Comparison of ENCODE assay signal across 8 cellular contexts in the genomic region with DNA sequence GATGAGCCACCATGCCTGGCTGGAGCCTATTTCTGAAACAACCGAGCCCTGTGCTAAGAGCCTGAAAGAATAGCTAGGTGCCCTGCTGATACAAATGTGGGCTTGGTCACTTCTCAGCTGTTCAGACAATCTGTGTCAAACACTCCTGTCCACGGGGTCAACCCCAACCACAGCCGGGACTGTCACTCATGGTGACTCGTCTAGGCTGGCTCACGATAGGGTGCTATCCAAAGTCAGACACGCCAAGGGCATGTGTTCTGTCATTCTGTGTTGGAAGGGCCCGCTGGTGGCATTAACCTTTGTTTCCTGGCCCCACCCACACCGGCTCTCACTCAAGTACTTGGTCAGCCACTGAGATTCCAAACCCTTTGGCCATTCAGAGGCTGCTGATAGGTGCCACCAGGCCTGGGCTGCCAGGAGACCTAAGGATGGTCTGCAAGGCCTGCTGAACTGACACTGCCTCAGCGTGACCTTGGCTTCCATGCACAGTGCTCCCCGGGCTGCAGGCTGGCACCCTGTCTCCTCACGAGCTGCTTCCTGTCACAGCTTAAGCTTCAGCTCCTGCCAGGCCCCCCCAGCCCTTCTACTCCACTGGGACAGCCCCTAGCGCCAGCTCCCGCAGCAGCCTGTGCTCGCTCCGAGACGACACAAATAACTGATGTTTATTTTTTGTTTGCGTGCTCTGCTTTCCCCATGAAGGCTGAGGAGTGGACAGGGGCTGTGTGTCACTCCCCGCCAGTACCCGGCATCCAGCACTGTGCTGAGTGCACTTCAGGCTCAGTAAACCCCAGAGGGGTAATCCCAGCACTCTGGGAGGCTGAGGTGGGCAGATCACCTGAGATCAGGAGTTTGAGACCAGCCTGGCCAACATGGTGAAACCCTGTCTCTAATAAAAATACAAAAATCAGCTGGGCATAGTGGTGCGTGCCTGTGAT. TPM values are rescaled to one million over a fixed set of nuclear protein-coding genes. Genes with fewer than 3 reads are reported as not detected.
DNase-seq lines count a peak whose midpoint lies in the region; ATAC-seq and TF ChIP-seq lines count a peak whose summit lies in the region.

No MANE protein-coding gene starts in this region.

- no peaks in the 10 kb centered on the region for H3K27me3 ChIP-seq in SJCRH30
- no peaks in the 10 kb centered on the region for H3K27me3 ChIP-seq in MG63
- H3K27me3 ChIP-seq in brain microvascular endothelial cell (replicated peaks), result no peaks in the 10 kb centered on the region

- peak; percentile 20 for ATAC-seq in GM19372 (IDR thresholded peaks at IDR 0.05; ENCODE audit: low read depth, unreplicated experiment)

- H3K9me3 ChIP-seq in SJCRH30 (replicated peaks), result no peaks in the 10 kb centered on the region
- H3K9me3 ChIP-seq in MG63, result no peaks in the 10 kb centered on the region

- no peak overlapping the region for H3K4me3 ChIP-seq in SJCRH30
- H3K4me3 ChIP-seq in coronary artery, result no peak overlapping the region
- no peak overlapping the region for H3K4me3 ChIP-seq in MG63
- H3K4me3 ChIP-seq in brain microvascular endothelial cell (ENCODE audit: low read depth, low read length), result no peak overlapping the region

- H3K4me1 ChIP-seq in SJCRH30, result peaks cover 80% of the 10 kb centered on the region

- peak overlapping the region; percentile 43 for H3K27ac ChIP-seq in SJCRH30
- peak overlapping the region; percentile 60 to 80 for H3K27ac ChIP-seq in coronary artery
- no peak overlapping the region for H3K27ac ChIP-seq in brain microvascular endothelial cell

- H3K36me3 ChIP-seq in SJCRH30, result peaks cover 29% of the 10 kb centered on the region; the same call in 1 of the 2 replicates
- H3K36me3 ChIP-seq in MG63, result peaks cover 59% of the 10 kb centered on the region
- H3K36me3 ChIP-seq in brain microvascular endothelial cell (replicated peaks), result peaks cover 41% of the 10 kb centered on the region

- DNase-seq in SJCRH30 (peak; percentile 80 to 82), coronary artery (ENCODE audit: low spot score) (no peak), NCI-H128 (lab: John Stamatoyannopoulos, UW; ENCODE audit: unreplicated experiment) (no peak), MG63 (no peak), brain microvascular endothelial cell (no peak), NCI-H2107 (lab: John Stamatoyannopoulos, UW) (no peak)
- DNase-seq in stimulated activated CD8-positive, alpha-beta memory T cell treated with anti-CD3 and anti-CD28 coated beads, Interleukin-12 subunit alpha, Interleukin-12 subunit beta, amount 100 ng/mL, for 1 hour (ENCODE audit: low read depth), result peak; percentile 52

- no peak for TF ChIP-seq CTCF in coronary artery (IDR thresholded peaks at IDR 0.05)
- no peak for TF ChIP-seq CTCF in brain microvascular endothelial cell (IDR thresholded peaks at IDR 0.05; ENCODE audit: low read depth, low read length, missing control alignments)

- in situ Hi-C loops in brain microvascular endothelial cell (cut with HindIII; ENCODE audit: low pct_ligation_motif_present, low sequenced_read_pairs), result no loop called here

RNA-seq across cellular contexts. Expression of gene CDC42BPG, which starts 14.3 kb away (rescaled TPM):
- total RNA-seq in SJCRH30 (2014; rRNA removed; shearing (Covaris generic)), result 0.03 and 0.10 TPM in 2 replicates
- 0.07 and 0.36 TPM in 2 replicates for total RNA-seq in MG63 (2014; rRNA removed; shearing (Covaris generic); ENCODE audit: low replicate concordance)

RNA-seq across cellular contexts. Expression of gene EHD1, which starts 19.7 kb away (rescaled TPM):
- total RNA-seq in SJCRH30 (2014; rRNA removed; shearing (Covaris generic)), result 43.4 and 45.0 TPM in 2 replicates
- 62.9 and 64.8 TPM in 2 replicates for total RNA-seq in MG63 (2014; rRNA removed; shearing (Covaris generic); ENCODE audit: low replicate concordance)

RNA-seq across cellular contexts. Expression of gene MEN1, which starts 48.4 kb away (rescaled TPM):
- total RNA-seq in SJCRH30 (2014; rRNA removed; shearing (Covaris generic)), result 25.9 and 26.3 TPM in 2 replicates
- total RNA-seq in MG63 (2014; rRNA removed; shearing (Covaris generic); ENCODE audit: low replicate concordance), result 9.2 and 13.3 TPM in 2 replicates

RNA-seq across cellular contexts. Expression of gene MAP4K2, which starts 55.7 kb away (rescaled TPM):
- 8.9 and 9.6 TPM in 2 replicates for total RNA-seq in SJCRH30 (2014; rRNA removed; shearing (Covaris generic))
- total RNA-seq in MG63 (2014; rRNA removed; shearing (Covaris generic); ENCODE audit: low replicate concordance), result 6.2 and 14.8 TPM in 2 replicates

RNA-seq across cellular contexts. Expression of gene ATG2A, which starts 58.3 kb away (rescaled TPM):
- 6.2 and 7.4 TPM in 2 replicates for total RNA-seq in SJCRH30 (2014; rRNA removed; shearing (Covaris generic))
- 4.6 and 18.6 TPM in 2 replicates for total RNA-seq in MG63 (2014; rRNA removed; shearing (Covaris generic); ENCODE audit: low replicate concordance)

Comparison
In these comparisons a context has a peak if more than half of its experiments do, and no peak if none do; other contexts are left out.
1. DNase-seq: peak in SJCRH30 (2 of 2) and stimulated activated CD8-positive, alpha-beta memory T cell treated with anti-CD3 and anti-CD28 coated beads, Interleukin-12 subunit alpha, Interleukin-12 subunit beta, amount 100 ng/mL, for 1 hour (single experiment); none in coronary artery (single experiment), NCI-H128 (single experiment), MG63 (single experiment), brain microvascular endothelial cell (single experiment) and NCI-H2107 (single experiment).